In genomic region chr18:72866901-72867701, GRCh38 we compare ENCODE assay signal across 9 cellular contexts. TPM values are rescaled to one million over a fixed set of nuclear protein-coding genes. Genes with fewer than 3 reads are reported as not detected.
A peak's percentile ranks its signal among the peaks of the same experiment; 100 is the strongest.
DNase-seq lines count a peak whose midpoint lies in the region; ATAC-seq and TF ChIP-seq lines count a peak whose summit lies in the region.
"Had no signal": no experiment of that assay in that cellular context is flagged by ENCODE, and none has a peak within 500 bp of the region (broad histone marks: within the 10 kb centered on the region; RNA-seq: fewer than 3 reads in every experiment).

No MANE protein-coding gene starts in this region.

- WGBS in prostate gland = under 1% methylated on average over 70 of the region's 96 CpGs

- H3K36me3 ChIP-seq in MG63 (no peaks in the 10 kb centered on the region), prostate gland (no peaks in the 10 kb centered on the region), SJCRH30 (no peaks in the 10 kb centered on the region), mucosa of descending colon (ENCODE audit: low read depth) (no peaks in the 10 kb centered on the region)

- H3K4me3 ChIP-seq in GM12864 (ENCODE audit: low read depth, low read length) (peak overlapping the region; percentile 11; the same call in 1 of the 2 replicates), MG63 (peak overlapping the region; percentile 46), prostate gland (peak overlapping the region; percentile 6 to 12), SJCRH30 (no peak overlapping the region), mucosa of descending colon (no peak overlapping the region)

- H3K27ac Mint-ChIP-seq in central memory CD8-positive, alpha-beta T cell (ENCODE audit: low read depth) = no peak overlapping the region
- H3K27ac Mint-ChIP-seq in natural killer cell treated with Interleukin-12 subunit alpha and Interleukin-12 subunit beta and Interleukin-15 and Interleukin-18, amount 100 ng/mL, for 72 hours = no peak overlapping the region

- intact Hi-C loops in prostate gland (cut with DNase I) (no loop called here), mucosa of descending colon (cut with DNase I, micrococcal nuclease) (no loop called here)

- TF ChIP-seq CTCF in GM12864 (IDR thresholded peaks at IDR 0.05; ENCODE audit: low read depth, low read length, missing control alignments) (no peak), prostate gland (IDR thresholded peaks at IDR 0.05) (no peak), mucosa of descending colon (IDR thresholded peaks at IDR 0.05) (no peak)

- DNase-seq in GM12864 (ENCODE audit: low read depth) (no peak), MG63 (peak; percentile 14), prostate gland (ENCODE audit: low spot score) (no peak), SJCRH30 (no peak), mucosa of descending colon (no peak)
- no peak for DNase-seq in central memory CD8-positive, alpha-beta T cell (ENCODE audit: low spot score in 2 of 2)
- DNase-seq in natural killer cell treated with Interleukin-12 subunit alpha and Interleukin-12 subunit beta and Interleukin-15 and Interleukin-18, amount 100 ng/mL, for 72 hours (ENCODE audit: low spot score) = no peak

- H3K27me3 ChIP-seq in MG63 (peaks cover 16% of the 10 kb centered on the region), prostate gland (replicated peaks; ENCODE audit: insufficient read depth) (peaks cover 17% of the 10 kb centered on the region), SJCRH30 (no peaks in the 10 kb centered on the region)

- peaks cover 27% of the 10 kb centered on the region for H3K9me3 Mint-ChIP-seq in central memory CD8-positive, alpha-beta T cell
- H3K9me3 Mint-ChIP-seq in natural killer cell treated with Interleukin-12 subunit alpha and Interleukin-12 subunit beta and Interleukin-15 and Interleukin-18, amount 100 ng/mL, for 72 hours = peaks cover 3% of the 10 kb centered on the region

- ATAC-seq in central memory CD8-positive, alpha-beta T cell (replicated peaks; ENCODE audit: extremely low read depth, poor library complexity, severe bottlenecking) = no peak
- ATAC-seq in natural killer cell treated with Interleukin-12 subunit alpha and Interleukin-12 subunit beta and Interleukin-15 and Interleukin-18, amount 100 ng/mL, for 72 hours = no peak
- no peak for ATAC-seq in mucosa of descending colon
- no peak for ATAC-seq in esophagus mucosa

- H3K4me1 Mint-ChIP-seq in central memory CD8-positive, alpha-beta T cell = no peaks in the 10 kb centered on the region
- no peaks in the 10 kb centered on the region for H3K4me1 Mint-ChIP-seq in natural killer cell treated with Interleukin-12 subunit alpha and Interleukin-12 subunit beta and Interleukin-15 and Interleukin-18, amount 100 ng/mL, for 72 hours (ENCODE audit: low read depth in 2 of 2)

- H3K27ac ChIP-seq in prostate gland (no peak overlapping the region), SJCRH30 (no peak overlapping the region)

- H3K36me3 Mint-ChIP-seq in central memory CD8-positive, alpha-beta T cell (ENCODE audit: insufficient read depth) = no peaks in the 10 kb centered on the region
- peaks cover 13% of the 10 kb centered on the region for H3K36me3 Mint-ChIP-seq in natural killer cell treated with Interleukin-12 subunit alpha and Interleukin-12 subunit beta and Interleukin-15 and Interleukin-18, amount 100 ng/mL, for 72 hours

- no peaks in the 10 kb centered on the region for H3K4me1 ChIP-seq in prostate gland (replicated peaks)
- H3K4me1 ChIP-seq in SJCRH30 = no peaks in the 10 kb centered on the region
- H3K4me1 ChIP-seq in mucosa of descending colon (ENCODE audit: low read depth) = no peaks in the 10 kb centered on the region

- no peak for TF ChIP-seq POLR2A in prostate gland (IDR thresholded peaks at IDR 0.05)

- peaks cover 11% of the 10 kb centered on the region for H3K27me3 Mint-ChIP-seq in central memory CD8-positive, alpha-beta T cell
- H3K27me3 Mint-ChIP-seq in natural killer cell treated with Interleukin-12 subunit alpha and Interleukin-12 subunit beta and Interleukin-15 and Interleukin-18, amount 100 ng/mL, for 72 hours = peaks cover 15 to 20% of the 10 kb centered on the region in 2 donors

- H3K4me3 Mint-ChIP-seq in central memory CD8-positive, alpha-beta T cell = peak overlapping the region; percentile 34
- no peak overlapping the region for H3K4me3 Mint-ChIP-seq in natural killer cell treated with Interleukin-12 subunit alpha and Interleukin-12 subunit beta and Interleukin-15 and Interleukin-18, amount 100 ng/mL, for 72 hours

- no peaks in the 10 kb centered on the region for H3K9me3 ChIP-seq in MG63
- no peaks in the 10 kb centered on the region for H3K9me3 ChIP-seq in prostate gland
- no peaks in the 10 kb centered on the region for H3K9me3 ChIP-seq in SJCRH30 (replicated peaks)
- H3K9me3 ChIP-seq in mucosa of descending colon = no peaks in the 10 kb centered on the region

RNA-seq across cellular contexts. Expression of gene NETO1, which starts 0.7 kb away (rescaled TPM):
- not detected in 2 replicates for total RNA-seq in MG63 (2014; rRNA removed; shearing (Covaris generic); ENCODE audit: low replicate concordance)
- total RNA-seq in prostate gland (1 to 10 TPM in 1 of 2 donors, not detected in 1; 1.6 TPM), mucosa of descending colon (not detected), esophagus mucosa (not detected)
- total RNA-seq in SJCRH30 (2014; rRNA removed; shearing (Covaris generic)) = not detected in 2 replicates
- not detected for total RNA-seq in natural killer cell treated with Interleukin-12 subunit alpha and Interleukin-12 subunit beta and Interleukin-15 and Interleukin-18, amount 100 ng/mL, for 72 hours
- total RNA-seq: myocyte had no signal

Comparison
In these comparisons a context has a peak if more than half of its experiments do, and no peak if none do; other contexts are left out.
1. H3K4me3 ChIP-seq: peak in GM12864 (single experiment), MG63 (single experiment) and prostate gland (2 of 2); none in SJCRH30 (single experiment) and mucosa of descending colon (single experiment).